ENCODE assay signal across 18 cellular contexts in genomic region chr12:92434607-92435025, GRCh38.
DNase-seq lines count a peak whose midpoint lies in the region; ATAC-seq and TF ChIP-seq lines count a peak whose summit lies in the region.
"Had no signal": no experiment of that assay in that cellular context is flagged by ENCODE, and none has a peak within 500 bp of the region (broad histone marks: within the 10 kb centered on the region; RNA-seq: fewer than 3 reads in every experiment).

No MANE protein-coding gene starts in this region.

- ATAC-seq in HG02610 (IDR thresholded peaks at IDR 0.05; ENCODE audit: unreplicated experiment), result peak; percentile 42
- no peak for ATAC-seq in HG03025 (IDR thresholded peaks at IDR 0.05; ENCODE audit: low FRiP score, unreplicated experiment)
- ATAC-seq in HG02938 (IDR thresholded peaks at IDR 0.05; ENCODE audit: unreplicated experiment), result no peak
- ATAC-seq: esophagus mucosa had no signal

- DNase-seq in SKM-1 treated with dmso at 0.1 percent for 144 hours (lab: John Stamatoyannopoulos, UW; ENCODE audit: unreplicated experiment) (peak; percentile 23), SKM-1 (lab: John Stamatoyannopoulos, UW; ENCODE audit: unreplicated experiment) (no peak), neuronal stem cell (ENCODE audit: low spot score) (no peak)
- DNase-seq in stimulated activated CD4-positive, alpha-beta T cell treated with anti-CD3 and anti-CD28 coated beads, Interleukin-2, amount 100 ng/mL, for 24 hours, result no peak
- DNase-seq: activated CD4-positive, alpha-beta T cell treated with anti-CD3 and anti-CD28 coated beads for 48 hours; activated CD8-positive, alpha-beta memory T cell treated with anti-CD3 and anti-CD28 coated beads, Interleukin-2, amount 50 U/mL, for 48 hours; activated naive CD4-positive, alpha-beta T cell treated with Interleukin-2 at 50 U/mL for 16 hours; cerebellar nuclear complex; effector CD8-positive, alpha-beta T cell; mesendoderm; posterior cingulate gyrus; stomach had no signal

- H2AFZ ChIP-seq in OCI-LY1 (ENCODE audit: low read length), result no peak overlapping the region
- peak overlapping the region; percentile 39 for H2AFZ ChIP-seq in neuronal stem cell (ENCODE audit: low read length)

- no peak overlapping the region for H2BK120ac ChIP-seq in neuronal stem cell (ENCODE audit: low read depth, low read length)

- no peaks in the 10 kb centered on the region for H3K79me1 ChIP-seq in neuronal stem cell (ENCODE audit: low read depth, low read length)

- no peaks in the 10 kb centered on the region for H3K9me2 ChIP-seq in OCI-LY1 (ENCODE audit: low read depth, low read length)

- no peak overlapping the region for H2BK15ac ChIP-seq in neuronal stem cell (ENCODE audit: low read length)

- no peak overlapping the region for H3K23ac ChIP-seq in neuronal stem cell (ENCODE audit: low read depth, low read length, poor library complexity)

- H3K79me2 ChIP-seq in OCI-LY1 (ENCODE audit: insufficient read depth, low read length), result no peaks in the 10 kb centered on the region

- H3K27me3 ChIP-seq in OCI-LY1 (ENCODE audit: insufficient read depth, low read length) (no peaks in the 10 kb centered on the region), neuronal stem cell (ENCODE audit: control insufficient read depth in 3 of 3, insufficient read depth in 3 of 3, low read depth in 1 of 3, low read length in 3 of 3) (no peaks in the 10 kb centered on the region)
- H3K27me3 ChIP-seq: ascending aorta, stomach had no signal

- H2BK12ac ChIP-seq in neuronal stem cell (ENCODE audit: low read length), result no peak overlapping the region

- no peak for TF ChIP-seq CTCF in OCI-LY1 (IDR thresholded peaks at IDR 0.05; ENCODE audit: low read length)

- H2AK5ac ChIP-seq in neuronal stem cell (ENCODE audit: low read depth, low read length), result no peak overlapping the region

- no peak overlapping the region for H2BK5ac ChIP-seq in neuronal stem cell (ENCODE audit: low read length)

- no peak overlapping the region for H4K91ac ChIP-seq in neuronal stem cell (ENCODE audit: low read depth, low read length, poor library complexity)

- H3K4me2 ChIP-seq in OCI-LY1 (ENCODE audit: low read length), result no peak overlapping the region
- H3K4me2 ChIP-seq in neuronal stem cell (ENCODE audit: insufficient read depth, low read length, poor library complexity, severe bottlenecking), result no peak overlapping the region

- H3K9me3 ChIP-seq in OCI-LY1 (ENCODE audit: low read length), result no peaks in the 10 kb centered on the region
- no peaks in the 10 kb centered on the region for H3K9me3 ChIP-seq in neuronal stem cell (replicated peaks in 1 of 2; ENCODE audit: control insufficient read depth in 2 of 2, insufficient read depth in 1 of 2, low read depth in 1 of 2, low read length in 2 of 2)
- H3K9me3 ChIP-seq: ascending aorta, stomach had no signal

- WGBS in neuronal stem cell (ENCODE audit: extremely low coverage in 2 of 2, insufficient read length in 2 of 2, insufficient replicate concordance in 1 of 2), 2 donors, result no CpG with 5 or more reads among the region's 1 CpG

- H3K18ac ChIP-seq in neuronal stem cell (ENCODE audit: low read length), result peak overlapping the region; percentile 50

- H3F3A ChIP-seq in OCI-LY1 (ENCODE audit: insufficient read depth, low read length), result no peaks in the 10 kb centered on the region

- no peaks in the 10 kb centered on the region for H4K20me1 ChIP-seq in OCI-LY1 (ENCODE audit: insufficient read depth, low read length)

- H4K8ac ChIP-seq in neuronal stem cell (ENCODE audit: low read depth, low read length), result no peak overlapping the region

- H3K27ac ChIP-seq in OCI-LY1 (ENCODE audit: low read depth, low read length, poor library complexity, severe bottlenecking) (peak overlapping the region; percentile 84), neuronal stem cell (replicated peaks; ENCODE audit: low read length) (no peak overlapping the region)
- H3K27ac ChIP-seq: ascending aorta, stomach had no signal

- H3K36me3 ChIP-seq in OCI-LY1 (ENCODE audit: insufficient read depth, low read length) (no peaks in the 10 kb centered on the region), neuronal stem cell (replicated peaks in 1 of 2; ENCODE audit: control insufficient read depth in 2 of 2, insufficient read depth in 2 of 2, low read length in 2 of 2) (no peaks in the 10 kb centered on the region)
- H3K36me3 ChIP-seq: ascending aorta, stomach had no signal

- H3K4me3 ChIP-seq in OCI-LY1 (ENCODE audit: low read depth, low read length, poor library complexity, severe bottlenecking), result no peak overlapping the region
- peak overlapping the region in 1 of 2 donors; percentile 65 for H3K4me3 ChIP-seq in neuronal stem cell (ENCODE audit: low read length in 2 of 2)
- H3K4me3 ChIP-seq: ascending aorta, stomach had no signal

- H3K9ac ChIP-seq in OCI-LY1 (ENCODE audit: low read length), result peak overlapping the region; percentile 6; the same call in 1 of the 2 replicates
- no peak overlapping the region for H3K9ac ChIP-seq in neuronal stem cell (ENCODE audit: low read depth, low read length, poor library complexity)

- no peak overlapping the region for H3K14ac ChIP-seq in neuronal stem cell (ENCODE audit: low read length)

- no peak overlapping the region for H3K4ac ChIP-seq in neuronal stem cell (ENCODE audit: low read length)

- H3K4me1 ChIP-seq in OCI-LY1 (ENCODE audit: insufficient read depth, low read length, severe bottlenecking) (peaks cover 80% of the 10 kb centered on the region), neuronal stem cell (ENCODE audit: control insufficient read depth in 2 of 2, insufficient read depth in 1 of 2, low read depth in 1 of 2, low read length in 2 of 2) (peaks cover 0 to 2% of the 10 kb centered on the region in 2 donors)
- H3K4me1 ChIP-seq: stomach had no signal
